ENCODE assay signal across 8 cellular contexts in the genomic region with DNA sequence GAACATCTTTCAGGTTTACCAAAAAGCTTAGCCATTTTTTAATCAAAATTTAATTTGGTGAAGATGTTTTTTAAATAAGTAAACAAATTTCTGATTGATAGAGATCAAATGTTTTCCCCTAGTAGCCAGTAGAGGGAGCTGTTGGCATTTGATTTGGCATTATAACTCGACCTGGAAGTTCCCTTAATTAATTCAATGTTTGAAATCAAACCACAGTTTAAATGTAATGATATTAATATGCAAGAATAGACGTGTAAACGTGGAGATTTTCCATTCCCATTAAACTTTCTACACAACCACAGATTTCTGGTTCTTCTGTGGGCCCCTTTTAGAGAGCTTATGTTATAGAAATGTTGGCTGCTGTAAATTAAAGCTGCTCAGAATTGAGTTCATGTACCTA.
DNase-seq lines count a peak whose midpoint lies in the region; ATAC-seq and TF ChIP-seq lines count a peak whose summit lies in the region.

No MANE protein-coding gene starts in this region.

- peaks cover 3% of the 10 kb centered on the region for H3K4me1 Mint-ChIP-seq in progenitor cell of endocrine pancreas (ENCODE audit: low read depth)

- TF ChIP-seq CTCF in DND-41 (IDR thresholded peaks at IDR 0.05; ENCODE audit: borderline replicate concordance, extremely low read depth, low read length, poor library complexity, severe bottlenecking), result peak; percentile 60
- peak; percentile 60 for TF ChIP-seq CTCF in fibroblast of pulmonary artery (IDR thresholded peaks at IDR 0.05; ENCODE audit: low read length, missing control alignments)
- TF ChIP-seq CTCF in progenitor cell of endocrine pancreas (IDR thresholded peaks at IDR 0.05; ENCODE audit: unreplicated experiment), result peak; percentile 87

- peaks cover 17% of the 10 kb centered on the region for H3K27me3 Mint-ChIP-seq in progenitor cell of endocrine pancreas

- no peaks in the 10 kb centered on the region for H3K36me3 ChIP-seq in DND-41 (ENCODE audit: insufficient read depth, low read length)

- no peaks in the 10 kb centered on the region for H3K36me3 Mint-ChIP-seq in progenitor cell of endocrine pancreas (ENCODE audit: insufficient read depth)

- H3K9ac ChIP-seq in DND-41 (ENCODE audit: low read depth, low read length), result no peak overlapping the region

- H3K4me3 Mint-ChIP-seq in progenitor cell of endocrine pancreas (ENCODE audit: low read depth), result no peak overlapping the region

- no peak overlapping the region for H3K27ac ChIP-seq in DND-41 (ENCODE audit: low read length)

- H3K79me2 ChIP-seq in DND-41 (ENCODE audit: insufficient read depth, low read length), result no peaks in the 10 kb centered on the region

- no peak overlapping the region for H2AFZ ChIP-seq in DND-41 (ENCODE audit: low read depth, low read length)

- no peaks in the 10 kb centered on the region for H3K9me3 Mint-ChIP-seq in progenitor cell of endocrine pancreas (ENCODE audit: low read depth)

- H3K27ac Mint-ChIP-seq in progenitor cell of endocrine pancreas, result no peak overlapping the region

- no peak for ATAC-seq in DND-41 (ENCODE audit: insufficient read depth, low read depth)
- no peak for ATAC-seq in HG03469 (IDR thresholded peaks at IDR 0.05; ENCODE audit: unreplicated experiment)
- no peak for ATAC-seq in GM21515 (IDR thresholded peaks at IDR 0.05; ENCODE audit: unreplicated experiment)

- no peaks in the 10 kb centered on the region for H4K20me1 ChIP-seq in DND-41 (ENCODE audit: insufficient read depth, low read length)

- DNase-seq in DND-41, result no peak
- DNase-seq in LoVo (ENCODE audit: low spot score), result peak; percentile 47
- DNase-seq in SHP77 treated with DMSO at 0.1 percent for 48 hours (lab: John Stamatoyannopoulos, UW), result peak; percentile 3
- DNase-seq in fibroblast of pulmonary artery (ENCODE audit: low read depth), result peak; percentile 86
- no peak for DNase-seq in progenitor cell of endocrine pancreas (ENCODE audit: low spot score, unreplicated experiment)
- DNase-seq in stimulated activated CD4-positive, alpha-beta T cell treated with anti-CD3 and anti-CD28 coated beads, Interleukin-4, amount 100 ng/mL, for 1 hour, result no peak

- no peaks in the 10 kb centered on the region for H3K4me1 ChIP-seq in DND-41 (ENCODE audit: insufficient read depth, low read length)

- H3K27me3 ChIP-seq in DND-41 (ENCODE audit: insufficient read depth, low read length, poor library complexity), result no peaks in the 10 kb centered on the region

- no peak overlapping the region for H3K4me3 ChIP-seq in DND-41 (ENCODE audit: low read depth in 1 of 2, low read length in 2 of 2)
- H3K4me3 ChIP-seq in fibroblast of pulmonary artery (replicated peaks; ENCODE audit: low read depth, low read length), result no peak overlapping the region

- no peak overlapping the region for H3K4me2 ChIP-seq in DND-41 (ENCODE audit: insufficient read depth, low read length)

- H3K9me3 ChIP-seq in DND-41 (ENCODE audit: insufficient read depth, low read length, severe bottlenecking), result no peaks in the 10 kb centered on the region

Comparison
In these comparisons a context has a peak if more than half of its experiments do, and no peak if none do; other contexts are left out.
1. DNase-seq: peak in LoVo (single experiment), SHP77 treated with DMSO at 0.1 percent for 48 hours (single experiment) and fibroblast of pulmonary artery (single experiment); none in DND-41 (single experiment), progenitor cell of endocrine pancreas (single experiment) and stimulated activated CD4-positive, alpha-beta T cell treated with anti-CD3 and anti-CD28 coated beads, Interleukin-4, amount 100 ng/mL, for 1 hour (single experiment).
2. Peak in every context shown above with its lines, with median percentiles within 50 percentile points of each other: CTCF ChIP-seq.